In genomic region chr13:110907301-110907700, GRCh38 we compare ENCODE assay signal across 16 cellular contexts. TPM values are rescaled to one million over a fixed set of nuclear protein-coding genes. Genes with fewer than 3 reads are reported as not detected.
DNase-seq lines count a peak whose midpoint lies in the region; ATAC-seq and TF ChIP-seq lines count a peak whose summit lies in the region.
"Had no signal": no experiment of that assay in that cellular context is flagged by ENCODE, and none has a peak within 500 bp of the region (broad histone marks: within the 10 kb centered on the region; RNA-seq: fewer than 3 reads in every experiment).

No MANE protein-coding gene starts in this region.

- peaks cover 43% of the 10 kb centered on the region for H3K4me1 Mint-ChIP-seq in MCF 10A (ENCODE audit: insufficient read depth, unreplicated experiment)
- H3K4me1 Mint-ChIP-seq in mesothelial cell of epicardium = peaks cover 52% of the 10 kb centered on the region
- peaks cover 54% of the 10 kb centered on the region for H3K4me1 Mint-ChIP-seq in activated CD4-positive, alpha-beta T cell treated with anti-CD3 and anti-CD28 coated beads, Interleukin-2, amount 10 ng/mL, durations not matched to agents 24 days and 14 days

- H3K36me3 ChIP-seq in breast epithelium (no peaks in the 10 kb centered on the region), ascending aorta (peaks cover 3 to 29% of the 10 kb centered on the region in 2 donors), subcutaneous abdominal adipose tissue (ENCODE audit: control insufficient read depth in 5 of 5, insufficient read depth in 5 of 5, low read length in 5 of 5) (peaks cover 11 to 37% (median 25%) of the 10 kb centered on the region in 5 donors), upper lobe of right lung (peaks cover 74% of the 10 kb centered on the region)

- DNase-seq in MCF 10A (ENCODE audit: unreplicated experiment) = no peak
- no peak for DNase-seq in breast epithelium (ENCODE audit: low spot score in 2 of 2)
- no peak for DNase-seq in ascending aorta (ENCODE audit: low spot score in 2 of 2)
- DNase-seq in mesothelial cell of epicardium (ENCODE audit: low spot score in 2 of 2, unreplicated experiment in 2 of 2) = no peak
- no peak for DNase-seq in activated CD4-positive, alpha-beta T cell treated with anti-CD3 and anti-CD28 coated beads, Interleukin-2, amount 10 ng/mL, durations not matched to agents 24 days and 14 days
- no peak for DNase-seq in cerebellum (ENCODE audit: low spot score)
- DNase-seq in upper lobe of right lung = no peak
- DNase-seq: activated CD4-positive, alpha-beta T cell treated with anti-CD3 and anti-CD28 coated beads, Interleukin-2, amount 50 U/mL, for 1 hour; activated naive CD4-positive, alpha-beta T cell treated with anti-CD3 and anti-CD28 coated beads, Interleukin-2, amount 50 U/mL, for 16 hours; left ventricle myocardium superior; NCI-H187; NCI-H226; stimulated activated CD4-positive, alpha-beta T cell treated with anti-CD3 and anti-CD28 coated beads, Interleukin-12 subunit alpha, Interleukin-12 subunit beta, amount 100 ng/mL, for 4 hours; trophoblast cell had no signal

- intact Hi-C loops in MCF 10A (cut with micrococcal nuclease) = no loop called here
- intact Hi-C loops in breast epithelium (cut with DNase I; ENCODE audit: low total_unique reads) = no loop called here
- intact Hi-C loops in ascending aorta (cut with DNase I) = no loop called here
- intact Hi-C loops in activated CD4-positive, alpha-beta T cell treated with anti-CD3 and anti-CD28 coated beads, Interleukin-2, amount 10 ng/mL, durations not matched to agents 24 days and 14 days (cut with micrococcal nuclease) = no loop called here
- intact Hi-C loops in upper lobe of right lung (cut with DNase I) = no loop called here

- POLR2A ChIA-PET in MCF 10A (lab: Yijun Ruan, JAX) = interaction anchor here (1.8 to 2.1 kb wide), 2 partner anchors 37 to 192 kb away, joined by 12 to 15 read pairs; no protein-coding TSS in a partner anchor

- no TSS peak for BruUV-seq in MCF 10A (replicated peaks; lab: Mats Ljungman, UMichigan)

- peak overlapping the region; percentile 79 for H3K27ac Mint-ChIP-seq in MCF 10A (ENCODE audit: low read depth, unreplicated experiment)
- peak overlapping the region; percentile 73 for H3K27ac Mint-ChIP-seq in mesothelial cell of epicardium
- H3K27ac Mint-ChIP-seq in activated CD4-positive, alpha-beta T cell treated with anti-CD3 and anti-CD28 coated beads, Interleukin-2, amount 10 ng/mL, durations not matched to agents 24 days and 14 days = no peak overlapping the region

- H3K4me1 ChIP-seq in breast epithelium (peaks cover 9 to 25% of the 10 kb centered on the region in 2 donors), ascending aorta (peaks cover 8 to 31% of the 10 kb centered on the region in 2 donors), subcutaneous abdominal adipose tissue (ENCODE audit: control insufficient read depth in 5 of 5, insufficient read depth in 5 of 5, low read length in 5 of 5) (peaks cover 0 to 55% (median 40%) of the 10 kb centered on the region in 5 donors), upper lobe of right lung (peaks cover 45% of the 10 kb centered on the region)

- H3K27me3 ChIP-seq in breast epithelium = no peaks in the 10 kb centered on the region
- no peaks in the 10 kb centered on the region for H3K27me3 ChIP-seq in ascending aorta
- H3K27me3 ChIP-seq in subcutaneous abdominal adipose tissue (ENCODE audit: control insufficient read depth in 5 of 5, insufficient read depth in 4 of 5, low read length in 5 of 5) = no peaks in the 10 kb centered on the region
- H3K27me3 ChIP-seq in upper lobe of right lung = no peaks in the 10 kb centered on the region

- H3K36me3 Mint-ChIP-seq in MCF 10A (ENCODE audit: insufficient read depth, unreplicated experiment) (peaks cover 63% of the 10 kb centered on the region), mesothelial cell of epicardium (peaks cover 10% of the 10 kb centered on the region)
- H3K36me3 Mint-ChIP-seq in activated CD4-positive, alpha-beta T cell treated with anti-CD3 and anti-CD28 coated beads, Interleukin-2, amount 10 ng/mL, durations not matched to agents 24 days and 14 days (ENCODE audit: low read depth) = peaks cover 75% of the 10 kb centered on the region

- TF ChIP-seq CTCF in MCF 10A (IDR thresholded peaks at IDR 0.05; ENCODE audit: unreplicated experiment) = no peak
- no peak for TF ChIP-seq CTCF in breast epithelium (IDR thresholded peaks at IDR 0.05)
- TF ChIP-seq CTCF in ascending aorta (IDR thresholded peaks at IDR 0.05) = no peak
- TF ChIP-seq CTCF in mesothelial cell of epicardium (IDR thresholded peaks at IDR 0.05; ENCODE audit: unreplicated experiment) = no peak
- no peak for TF ChIP-seq CTCF in upper lobe of right lung (IDR thresholded peaks at IDR 0.05)

- H3K9ac ChIP-seq in subcutaneous abdominal adipose tissue (ENCODE audit: low read length in 5 of 5) = peak overlapping the region in 2 of 5 donors; percentile 41 to 44

- H3K27me3 Mint-ChIP-seq in MCF 10A (ENCODE audit: insufficient read depth, unreplicated experiment) = no peaks in the 10 kb centered on the region
- H3K27me3 Mint-ChIP-seq in mesothelial cell of epicardium (ENCODE audit: low read depth) = no peaks in the 10 kb centered on the region
- no peaks in the 10 kb centered on the region for H3K27me3 Mint-ChIP-seq in activated CD4-positive, alpha-beta T cell treated with anti-CD3 and anti-CD28 coated beads, Interleukin-2, amount 10 ng/mL, durations not matched to agents 24 days and 14 days

- no peak overlapping the region for H3K4me3 ChIP-seq in breast epithelium
- H3K4me3 ChIP-seq in ascending aorta = no peak overlapping the region
- no peak overlapping the region for H3K4me3 ChIP-seq in subcutaneous abdominal adipose tissue (ENCODE audit: low read depth in 1 of 5, low read length in 5 of 5)
- no peak overlapping the region for H3K4me3 ChIP-seq in upper lobe of right lung

- CTCF ChIA-PET in MCF 10A (lab: Yijun Ruan, JAX) = interaction anchor here (0.5 to 1.3 kb wide), 9 partner anchors 8 to 451 kb away, joined by 3 to 6 read pairs (median 3); partner anchors contain the start of gene ANKRD10

- H3K9me3 ChIP-seq in breast epithelium (no peaks in the 10 kb centered on the region), ascending aorta (no peaks in the 10 kb centered on the region), subcutaneous abdominal adipose tissue (ENCODE audit: control insufficient read depth in 5 of 5, low read length in 5 of 5) (no peaks in the 10 kb centered on the region), upper lobe of right lung (no peaks in the 10 kb centered on the region)

- ATAC-seq in upper lobe of right lung = no peak

- no peak for TF ChIP-seq POLR2A in breast epithelium (IDR thresholded peaks at IDR 0.05)

- H3K4me3 Mint-ChIP-seq in MCF 10A (ENCODE audit: unreplicated experiment) (no peak overlapping the region), mesothelial cell of epicardium (no peak overlapping the region)
- H3K4me3 Mint-ChIP-seq in activated CD4-positive, alpha-beta T cell treated with anti-CD3 and anti-CD28 coated beads, Interleukin-2, amount 10 ng/mL, durations not matched to agents 24 days and 14 days = no peak overlapping the region
- H3K4me3 Mint-ChIP-seq: CD14-positive monocyte had no signal

- H3K9me3 Mint-ChIP-seq in MCF 10A (ENCODE audit: unreplicated experiment) = no peaks in the 10 kb centered on the region
- H3K9me3 Mint-ChIP-seq in mesothelial cell of epicardium = no peaks in the 10 kb centered on the region
- no peaks in the 10 kb centered on the region for H3K9me3 Mint-ChIP-seq in activated CD4-positive, alpha-beta T cell treated with anti-CD3 and anti-CD28 coated beads, Interleukin-2, amount 10 ng/mL, durations not matched to agents 24 days and 14 days
- H3K9me3 Mint-ChIP-seq: CD14-positive monocyte had no signal

- H3K27ac ChIP-seq in breast epithelium = peak overlapping the region in 1 of 2 donors; percentile 83
- H3K27ac ChIP-seq in ascending aorta = peak overlapping the region; percentile 19 to 66
- H3K27ac ChIP-seq in subcutaneous abdominal adipose tissue (ENCODE audit: low read depth, low read length) = peak overlapping the region; percentile 79
- H3K27ac ChIP-seq in upper lobe of right lung = no peak overlapping the region

RNA-seq across cellular contexts. Expression of gene ANKRD10, which starts 7.6 kb away (rescaled TPM):
- total RNA-seq in MCF 10A (2022) (61.7 and 76.0 TPM in 2 replicates), breast epithelium (100 to 1,000 TPM; 133 to 206 (median 193) TPM), ascending aorta (100 TPM), mesothelial cell of epicardium (235 to 258 TPM (median 256 TPM) in 3 replicates), cerebellum (253 TPM), upper lobe of right lung (134 TPM)
- total RNA-seq in activated CD4-positive, alpha-beta T cell treated with anti-CD3 and anti-CD28 coated beads, Interleukin-2, amount 10 ng/mL, durations not matched to agents 24 days and 14 days = 145 and 147 TPM in 2 replicates
